Comparison of ENCODE assay signal across 3 cellular contexts in the genomic region with DNA sequence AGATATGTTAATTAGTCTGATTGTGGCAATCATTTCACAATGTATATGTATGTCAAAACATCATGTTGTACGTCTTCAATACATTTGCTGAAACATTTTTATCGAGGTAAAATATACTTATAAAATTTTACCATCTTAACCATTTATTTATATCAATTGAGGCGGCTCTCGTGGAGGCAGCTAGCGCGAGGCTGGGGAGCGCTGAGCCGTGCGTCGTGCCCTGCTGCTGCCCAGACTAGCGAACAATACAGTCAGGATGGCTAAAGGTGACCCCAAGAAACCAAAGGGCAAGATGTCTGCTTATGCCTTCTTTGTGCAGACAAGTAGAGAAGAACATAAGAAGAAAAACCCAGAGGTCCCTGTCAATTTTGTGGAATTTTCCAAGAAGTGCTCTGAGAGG.
"Had no signal": no experiment of that assay in that cellular context is flagged by ENCODE, and none has a peak within 500 bp of the region (broad histone marks: within the 10 kb centered on the region; RNA-seq: fewer than 3 reads in every experiment).

No MANE protein-coding gene starts in this region.

- H3K4me3 ChIP-seq: GM12878 had no signal

- ATAC-seq: GM12878 had no signal

- DNase-seq: GDM1, GF-D8 had no signal
